In genomic region chr19:32812571-32812970, GRCh38 we compare ENCODE assay signal across 36 cellular contexts. TPM values are rescaled to one million over a fixed set of nuclear protein-coding genes. Genes with fewer than 3 reads are reported as not detected.
"Had no signal": no experiment of that assay in that cellular context is flagged by ENCODE, and none has a peak within 500 bp of the region (broad histone marks: within the 10 kb centered on the region; RNA-seq: fewer than 3 reads in every experiment).

No MANE protein-coding gene starts in this region.

- H3K4me3 ChIP-seq: adrenal gland, body of pancreas, breast epithelium had no signal

- H3K27ac Mint-ChIP-seq: activated B cell treated with CpG ODN at 0.5 μM for 24 hours; activated CD4-positive, alpha-beta memory T cell treated with anti-CD3 and anti-CD28 coated beads for 36 hours; activated CD4-positive, alpha-beta T cell treated with anti-CD3 and anti-CD28 coated beads, Interleukin-2, amount 10 ng/mL, durations not matched to agents 24 days and 14 days; activated CD8-positive, alpha-beta T cell treated with anti-CD3 and anti-CD28 coated beads for 36 hours; activated naive CD4-positive, alpha-beta T cell treated with anti-CD3 and anti-CD28 coated beads for 36 hours; activated naive CD4-positive, alpha-beta T cell treated with anti-CD3 and anti-CD28 coated beads, Interleukin-2, amount 50 U/mL, for 72 hours; activated naive CD8-positive, alpha-beta T cell treated with anti-CD3 and anti-CD28 coated beads for 36 hours; activated T-cell treated with anti-CD3 and anti-CD28 coated beads, Interleukin-2, amount 50 U/mL, for 72 hours; activated T-helper 1 cell treated with anti-CD3 and anti-CD28 coated beads, Interleukin-12 subunit alpha, Interleukin-12 subunit beta, Interleukin-2, Interleukin-4 antibody, amounts not matched to agents 30 ng/mL and 10 ng/mL and 1 ng/mL, durations not matched to agents 14 hours and 24 hours and 36 hours; activated T-helper 17 cell treated with anti-CD3 and anti-CD28 coated beads, Interleukin-2, amount 50 U/mL, for 72 hours; T-helper 1 cell treated with Interleukin-12 subunit alpha and Interleukin-12 subunit beta and Interleukin-4 antibody, amounts not matched to agents 30 μg/mL and 1 μg/mL, for 36 hours; T-helper 2 cell treated with Interferon-gamma antibody and Interleukin-4, amounts not matched to agents 5 μg/mL and 100 μg/mL, for 36 hours had no signal

- H3K9me3 Mint-ChIP-seq: activated B cell treated with CpG ODN at 0.5 μM for 24 hours; activated CD4-positive, alpha-beta memory T cell treated with anti-CD3 and anti-CD28 coated beads for 36 hours; activated CD4-positive, alpha-beta T cell treated with anti-CD3 and anti-CD28 coated beads, Interleukin-2, amount 10 ng/mL, durations not matched to agents 24 days and 14 days; activated CD8-positive, alpha-beta T cell treated with anti-CD3 and anti-CD28 coated beads for 36 hours; activated naive CD4-positive, alpha-beta T cell treated with anti-CD3 and anti-CD28 coated beads for 36 hours; activated naive CD4-positive, alpha-beta T cell treated with anti-CD3 and anti-CD28 coated beads, Interleukin-2, amount 50 U/mL, for 72 hours; activated naive CD8-positive, alpha-beta T cell treated with anti-CD3 and anti-CD28 coated beads for 36 hours; activated T-cell treated with anti-CD3 and anti-CD28 coated beads, Interleukin-2, amount 50 U/mL, for 4 hours; activated T-cell treated with anti-CD3 and anti-CD28 coated beads, Interleukin-2, amount 50 U/mL, for 72 hours; activated T-helper 1 cell treated with anti-CD3 and anti-CD28 coated beads, Interleukin-12 subunit alpha, Interleukin-12 subunit beta, Interleukin-2, Interleukin-4 antibody, amounts not matched to agents 30 ng/mL and 10 ng/mL and 1 ng/mL, durations not matched to agents 14 hours and 24 hours and 36 hours; activated T-helper 17 cell treated with anti-CD3 and anti-CD28 coated beads, Interleukin-2, amount 50 U/mL, for 72 hours; T-helper 1 cell treated with Interleukin-12 subunit alpha and Interleukin-12 subunit beta and Interleukin-4 antibody, amounts not matched to agents 30 μg/mL and 1 μg/mL, for 36 hours; T-helper 2 cell treated with Interferon-gamma antibody and Interleukin-4, amounts not matched to agents 5 μg/mL and 100 μg/mL, for 36 hours had no signal

- H3K4me1 ChIP-seq: breast epithelium had no signal

- H3K4me3 Mint-ChIP-seq: activated B cell treated with CpG ODN at 0.5 μM for 24 hours; activated CD4-positive, alpha-beta memory T cell treated with anti-CD3 and anti-CD28 coated beads for 36 hours; activated CD4-positive, alpha-beta T cell treated with anti-CD3 and anti-CD28 coated beads, Interleukin-2, amount 10 ng/mL, durations not matched to agents 24 days and 14 days; activated CD8-positive, alpha-beta T cell treated with anti-CD3 and anti-CD28 coated beads for 36 hours; activated naive CD4-positive, alpha-beta T cell treated with anti-CD3 and anti-CD28 coated beads for 36 hours; activated naive CD8-positive, alpha-beta T cell treated with anti-CD3 and anti-CD28 coated beads for 36 hours; activated T-cell treated with anti-CD3 and anti-CD28 coated beads, Interleukin-2, amount 50 U/mL, for 4 hours; activated T-cell treated with anti-CD3 and anti-CD28 coated beads, Interleukin-2, amount 50 U/mL, for 72 hours; activated T-helper 1 cell treated with anti-CD3 and anti-CD28 coated beads, Interleukin-12 subunit alpha, Interleukin-12 subunit beta, Interleukin-2, Interleukin-4 antibody, amounts not matched to agents 30 ng/mL and 10 ng/mL and 1 ng/mL, durations not matched to agents 14 hours and 24 hours and 36 hours; activated T-helper 17 cell treated with anti-CD3 and anti-CD28 coated beads, Interleukin-2, amount 50 U/mL, for 72 hours; T-helper 1 cell treated with Interleukin-12 subunit alpha and Interleukin-12 subunit beta and Interleukin-4 antibody, amounts not matched to agents 30 μg/mL and 1 μg/mL, for 36 hours; T-helper 2 cell treated with Interferon-gamma antibody and Interleukin-4, amounts not matched to agents 5 μg/mL and 100 μg/mL, for 36 hours had no signal

- H3K4me1 Mint-ChIP-seq: activated B cell treated with CpG ODN at 0.5 μM for 24 hours had no signal

- H3K36me3 ChIP-seq: adrenal gland, brain microvascular endothelial cell, breast epithelium had no signal

- ATAC-seq: activated CD8-positive, alpha-beta T cell treated with anti-CD3 and anti-CD28 coated beads for 36 hours; activated naive CD4-positive, alpha-beta T cell treated with anti-CD3 and anti-CD28 coated beads, Interleukin-2, amount 50 U/mL, for 72 hours; activated T-cell treated with anti-CD3 and anti-CD28 coated beads, Interleukin-2, amount 50 U/mL, for 4 hours; activated T-cell treated with anti-CD3 and anti-CD28 coated beads, Interleukin-2, amount 50 U/mL, for 72 hours; activated T-helper 17 cell treated with anti-CD3 and anti-CD28 coated beads, Interleukin-2, amount 50 U/mL, for 72 hours; body of pancreas had no signal

- H3K9me3 ChIP-seq: adrenal gland, body of pancreas, breast epithelium had no signal

- H3K36me3 Mint-ChIP-seq: activated CD4-positive, alpha-beta memory T cell treated with anti-CD3 and anti-CD28 coated beads for 36 hours; activated naive CD4-positive, alpha-beta T cell treated with anti-CD3 and anti-CD28 coated beads, Interleukin-2, amount 50 U/mL, for 72 hours; activated naive CD8-positive, alpha-beta T cell treated with anti-CD3 and anti-CD28 coated beads for 36 hours had no signal

- H3K27ac ChIP-seq: adrenal gland, body of pancreas, brain microvascular endothelial cell, breast epithelium, VCaP had no signal

- DNase-seq: activated B cell treated with CpG ODN at 0.5 μM for 24 hours; activated CD4-positive, alpha-beta memory T cell treated with anti-CD3 and anti-CD28 coated beads for 36 hours; activated CD4-positive, alpha-beta T cell treated with anti-CD3 and anti-CD28 coated beads for 4 hours; activated CD4-positive, alpha-beta T cell treated with anti-CD3 and anti-CD28 coated beads, Interleukin-2, amount 10 ng/mL, durations not matched to agents 24 days and 14 days; activated CD4-positive, alpha-beta T cell treated with anti-CD3 and anti-CD28 coated beads, Interleukin-2, amount 50 U/mL, for 1 hour; activated CD4-positive, alpha-beta T cell treated with anti-CD3 and anti-CD28 coated beads, Interleukin-2, amount 50 U/mL, for 4 hours; activated CD4-positive, CD25-positive, alpha-beta regulatory T cell treated with anti-CD3 and anti-CD28 coated beads, Interleukin-2, amount 50 U/mL, for 72 hours; activated CD8-positive, alpha-beta memory T cell treated with anti-CD3 and anti-CD28 coated beads, Interleukin-2, amount 50 U/mL, for 4 hours; activated CD8-positive, alpha-beta T cell treated with anti-CD3 and anti-CD28 coated beads for 36 hours; activated effector memory CD4-positive, alpha-beta T cell treated with anti-CD3 and anti-CD28 coated beads, Interleukin-2, amount 50 U/mL, for 16 hours; activated gamma-delta T cell treated with Interleukin-2 at 50 U/mL for 16 hours; activated naive CD4-positive, alpha-beta T cell; activated naive CD4-positive, alpha-beta T cell treated with anti-CD3 and anti-CD28 coated beads for 36 hours; activated naive CD4-positive, alpha-beta T cell treated with anti-CD3 and anti-CD28 coated beads, Interleukin-2, amount 50 U/mL, for 16 hours; activated naive CD8-positive, alpha-beta T cell treated with anti-CD3 and anti-CD28 coated beads for 36 hours; activated T-cell treated with anti-CD3 and anti-CD28 coated beads for 4 hours; activated T-cell treated with anti-CD3 and anti-CD28 coated beads, Interleukin-2, amount 50 U/mL, for 1 hour; activated T-cell treated with anti-CD3 and anti-CD28 coated beads, Interleukin-2, amount 50 U/mL, for 4 hours; activated T-cell treated with anti-CD3 and anti-CD28 coated beads, Interleukin-2, amount 50 U/mL, for 72 hours; adrenal gland; amniotic stem cell; body of pancreas; brain microvascular endothelial cell; central memory CD4-positive, alpha-beta T cell; T-helper 1 cell; T-helper 2 cell; T-helper 9 cell had no signal

- H3K27me3 ChIP-seq: adrenal gland, body of pancreas, brain microvascular endothelial cell, breast epithelium had no signal

- H3K27me3 Mint-ChIP-seq: activated CD8-positive, alpha-beta T cell treated with anti-CD3 and anti-CD28 coated beads for 36 hours; activated naive CD8-positive, alpha-beta T cell treated with anti-CD3 and anti-CD28 coated beads for 36 hours; activated T-helper 17 cell treated with anti-CD3 and anti-CD28 coated beads, Interleukin-2, amount 50 U/mL, for 72 hours had no signal

RNA-seq across cellular contexts. Expression of gene SLC7A9, which starts 57.0 kb away (rescaled TPM):
- total RNA-seq: activated CD4-positive, alpha-beta T cell treated with anti-CD3 and anti-CD28 coated beads, Interleukin-2, amount 10 ng/mL, durations not matched to agents 24 days and 14 days; activated CD8-positive, alpha-beta memory T cell treated with anti-CD3 and anti-CD28 coated beads for 36 hours; activated CD8-positive, alpha-beta T cell treated with anti-CD3 and anti-CD28 coated beads for 36 hours; activated naive CD4-positive, alpha-beta T cell treated with anti-CD3 and anti-CD28 coated beads for 36 hours; activated naive CD4-positive, alpha-beta T cell treated with anti-CD3 and anti-CD28 coated beads, Interleukin-2, amount 50 U/mL, for 72 hours; activated naive CD8-positive, alpha-beta T cell treated with anti-CD3 and anti-CD28 coated beads for 36 hours; activated T-cell treated with anti-CD3 and anti-CD28 coated beads, Interleukin-2, amount 50 U/mL, for 4 hours; body of pancreas; cardiac septum had no signal
